1 cellular context compared by ENCODE assay signal in the genomic region with DNA sequence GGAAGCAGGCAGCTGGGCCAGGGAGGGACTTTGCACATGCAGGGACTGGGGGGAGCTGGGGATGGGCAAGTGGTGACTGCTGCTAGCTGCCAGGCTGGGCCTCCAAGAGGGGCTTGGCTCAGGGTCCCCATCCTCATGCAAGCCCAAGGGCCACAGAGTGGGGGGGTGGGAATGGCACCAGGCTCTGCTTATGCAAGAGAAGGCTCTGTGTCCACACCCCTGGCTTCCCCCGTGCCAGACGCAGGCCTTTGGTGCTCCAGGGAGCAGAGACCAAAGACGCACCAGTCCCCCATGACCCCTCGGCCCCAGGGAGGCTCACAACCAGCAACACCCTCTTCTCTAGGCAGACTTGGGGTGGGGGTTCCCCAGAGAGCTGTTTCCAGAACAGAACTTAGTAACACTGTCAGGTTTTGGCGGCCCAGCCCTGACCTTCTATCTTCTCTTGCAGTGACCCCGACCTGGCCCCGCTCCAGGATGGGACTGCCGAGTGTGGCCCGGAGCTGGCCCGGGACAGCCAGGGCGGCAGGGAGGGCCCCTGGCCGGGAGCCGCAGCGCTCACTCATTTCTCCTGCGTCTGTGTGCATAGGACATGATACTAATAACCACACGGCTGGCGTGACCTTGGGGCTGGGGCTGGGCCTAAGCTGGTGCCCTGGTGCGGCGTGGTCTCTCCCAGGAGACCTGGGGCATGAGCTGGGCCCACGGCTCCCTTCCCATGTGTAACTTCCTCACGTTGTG.
TF ChIP-seq lines count a peak whose summit lies in the region.

No MANE protein-coding gene starts in this region.

TF ChIP-seq in IMR-90, 13 proteins besides CTCF, POLR2A, EP300 and RAD21:
- TF ChIP-seq RCOR1 (IDR thresholded peaks at IDR 0.05; ENCODE audit: insufficient replicate concordance, low read length) (no peak), MAFK (IDR thresholded peaks at IDR 0.05; ENCODE audit: low read depth, low read length) (no peak), SMC3 (IDR thresholded peaks at IDR 0.05; ENCODE audit: low read depth, low read length) (no peak), FOS (IDR thresholded peaks at IDR 0.05; ENCODE audit: low read depth, low read length) (no peak), NFE2L2 (IDR thresholded peaks at IDR 0.05; ENCODE audit: low read depth, low read length) (no peak), CEBPB (IDR thresholded peaks at IDR 0.05; ENCODE audit: low read depth, low read length) (no peak), RFX5 (IDR thresholded peaks at IDR 0.05; ENCODE audit: low read depth, low read length) (no peak), BHLHE40 (IDR thresholded peaks at IDR 0.05; ENCODE audit: low read depth, low read length) (no peak), MAZ (IDR thresholded peaks at IDR 0.05; ENCODE audit: borderline replicate concordance, low read depth, low read length) (no peak), MXI1 (IDR thresholded peaks at IDR 0.05; ENCODE audit: borderline replicate concordance, low read depth, low read length) (no peak), CHD1 (IDR thresholded peaks at IDR 0.05; ENCODE audit: low read depth, low read length) (no peak)
- TF ChIP-seq, protein P1, sequence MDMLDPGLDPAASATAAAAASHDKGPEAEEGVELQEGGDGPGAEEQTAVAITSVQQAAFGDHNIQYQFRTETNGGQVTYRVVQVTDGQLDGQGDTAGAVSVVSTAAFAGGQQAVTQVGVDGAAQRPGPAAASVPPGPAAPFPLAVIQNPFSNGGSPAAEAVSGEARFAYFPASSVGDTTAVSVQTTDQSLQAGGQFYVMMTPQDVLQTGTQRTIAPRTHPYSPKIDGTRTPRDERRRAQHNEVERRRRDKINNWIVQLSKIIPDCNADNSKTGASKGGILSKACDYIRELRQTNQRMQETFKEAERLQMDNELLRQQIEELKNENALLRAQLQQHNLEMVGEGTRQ (IDR thresholded peaks at IDR 0.05; ENCODE audit: low read depth, low read length) = no peak
- TF ChIP-seq, protein P2, sequence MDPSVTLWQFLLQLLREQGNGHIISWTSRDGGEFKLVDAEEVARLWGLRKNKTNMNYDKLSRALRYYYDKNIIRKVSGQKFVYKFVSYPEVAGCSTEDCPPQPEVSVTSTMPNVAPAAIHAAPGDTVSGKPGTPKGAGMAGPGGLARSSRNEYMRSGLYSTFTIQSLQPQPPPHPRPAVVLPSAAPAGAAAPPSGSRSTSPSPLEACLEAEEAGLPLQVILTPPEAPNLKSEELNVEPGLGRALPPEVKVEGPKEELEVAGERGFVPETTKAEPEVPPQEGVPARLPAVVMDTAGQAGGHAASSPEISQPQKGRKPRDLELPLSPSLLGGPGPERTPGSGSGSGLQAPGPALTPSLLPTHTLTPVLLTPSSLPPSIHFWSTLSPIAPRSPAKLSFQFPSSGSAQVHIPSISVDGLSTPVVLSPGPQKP (IDR thresholded peaks at IDR 0.05; ENCODE audit: borderline replicate concordance, low read depth, low read length) = no peak
